11 cellular contexts compared by ENCODE assay signal in genomic region chr2:237921967-237922492, GRCh38.
"Had no signal": no experiment of that assay in that cellular context is flagged by ENCODE, and none has a peak within 500 bp of the region (broad histone marks: within the 10 kb centered on the region; RNA-seq: fewer than 3 reads in every experiment).

No MANE protein-coding gene starts in this region.

- H3K4me1 ChIP-seq: right lobe of liver had no signal

- H3K4me3 Mint-ChIP-seq: activated naive CD4-positive, alpha-beta T cell treated with anti-CD3 and anti-CD28 coated beads, Interleukin-2, amount 10 ng/mL, durations not matched to agents 7 days and 5 days; nephron had no signal

- H3K4me3 ChIP-seq: esophagus squamous epithelium, right lobe of liver had no signal

- H3K9me3 Mint-ChIP-seq: activated naive CD4-positive, alpha-beta T cell treated with anti-CD3 and anti-CD28 coated beads, Interleukin-2, amount 10 ng/mL, durations not matched to agents 7 days and 5 days; activated T-helper 17 cell treated with anti-CD3 and anti-CD28 coated beads, Interleukin-2, amount 50 U/mL, for 72 hours; nephron had no signal

- H3K27me3 ChIP-seq: right lobe of liver had no signal

- H3K27ac ChIP-seq: right lobe of liver had no signal

- H3K36me3 ChIP-seq: esophagus squamous epithelium, right lobe of liver had no signal

- DNase-seq: activated CD4-positive, CD25-positive, alpha-beta regulatory T cell treated with anti-CD3 and anti-CD28 coated beads, Interleukin-2, amount 50 U/mL, for 72 hours; activated naive CD4-positive, alpha-beta T cell treated with anti-CD3 and anti-CD28 coated beads, Interleukin-2, amount 10 ng/mL, durations not matched to agents 7 days and 5 days; effector CD4-positive, alpha-beta T cell; esophagus squamous epithelium; kidney glomerular epithelial cell; mesendoderm; right lobe of liver; T-helper 9 cell; trophoblast cell had no signal

- H3K27me3 Mint-ChIP-seq: activated T-helper 17 cell treated with anti-CD3 and anti-CD28 coated beads, Interleukin-2, amount 50 U/mL, for 72 hours had no signal

- H3K9me3 ChIP-seq: esophagus squamous epithelium, right lobe of liver had no signal

- H3K27ac Mint-ChIP-seq: activated naive CD4-positive, alpha-beta T cell treated with anti-CD3 and anti-CD28 coated beads, Interleukin-2, amount 10 ng/mL, durations not matched to agents 7 days and 5 days; activated T-helper 17 cell treated with anti-CD3 and anti-CD28 coated beads, Interleukin-2, amount 50 U/mL, for 72 hours; nephron had no signal
